ENCODE assay signal across 1 cellular context in the genomic region with DNA sequence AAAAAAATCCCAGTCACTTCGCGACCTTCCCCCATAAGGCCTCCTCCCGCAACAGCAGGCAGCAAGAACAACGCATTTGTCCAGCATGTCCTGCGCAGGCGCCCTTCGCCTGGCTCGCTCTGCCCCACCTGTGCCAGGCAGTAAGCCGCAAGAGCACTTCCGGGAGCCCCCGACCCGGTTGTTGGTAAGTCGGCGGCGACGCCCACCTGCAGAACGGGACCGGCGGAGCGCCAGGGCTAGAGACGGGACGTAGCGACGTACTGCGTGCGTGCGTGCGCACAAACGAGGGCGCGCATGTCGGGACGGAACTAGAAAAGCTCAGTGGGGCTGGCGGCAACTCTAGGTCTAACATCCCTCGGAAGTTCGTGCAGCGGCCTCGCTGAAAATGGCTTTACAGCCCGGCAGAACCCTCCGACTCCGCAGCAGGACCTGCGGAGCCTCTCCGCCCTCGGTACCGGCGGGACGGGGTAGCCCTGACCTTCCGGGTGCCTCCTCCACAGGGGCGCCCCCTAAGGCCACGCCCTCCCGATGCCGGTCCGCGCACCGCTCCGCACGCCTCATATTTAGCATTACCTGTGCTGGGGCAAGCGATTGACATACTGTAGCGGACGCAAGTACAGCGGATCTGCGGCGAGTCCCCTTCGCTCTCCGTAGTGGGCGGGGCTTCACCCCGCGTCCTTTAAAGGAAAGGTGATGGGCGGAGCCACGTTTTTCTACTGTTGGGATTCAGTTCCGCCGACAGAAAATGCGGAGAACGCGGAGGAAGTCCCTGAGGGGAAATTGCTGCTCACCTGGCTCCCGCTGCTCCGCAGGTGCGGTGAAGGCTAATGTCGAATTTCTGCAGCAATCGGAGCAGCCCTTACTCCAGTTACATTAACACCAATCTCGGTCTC.
A peak's percentile ranks its signal among the peaks of the same experiment; 100 is the strongest.
TF ChIP-seq lines count a peak whose summit lies in the region.

TSS of gene MTIF3 (minus strand) at position 629 of the 893 bp plus-strand sequence. CDS start 10,116 bp downstream, outside the sequence.

TF ChIP-seq in HepG2, 621 proteins besides CTCF, POLR2A, EP300 and RAD21 (continued from another document and continues in another):
- TF ChIP-seq, protein P1, sequence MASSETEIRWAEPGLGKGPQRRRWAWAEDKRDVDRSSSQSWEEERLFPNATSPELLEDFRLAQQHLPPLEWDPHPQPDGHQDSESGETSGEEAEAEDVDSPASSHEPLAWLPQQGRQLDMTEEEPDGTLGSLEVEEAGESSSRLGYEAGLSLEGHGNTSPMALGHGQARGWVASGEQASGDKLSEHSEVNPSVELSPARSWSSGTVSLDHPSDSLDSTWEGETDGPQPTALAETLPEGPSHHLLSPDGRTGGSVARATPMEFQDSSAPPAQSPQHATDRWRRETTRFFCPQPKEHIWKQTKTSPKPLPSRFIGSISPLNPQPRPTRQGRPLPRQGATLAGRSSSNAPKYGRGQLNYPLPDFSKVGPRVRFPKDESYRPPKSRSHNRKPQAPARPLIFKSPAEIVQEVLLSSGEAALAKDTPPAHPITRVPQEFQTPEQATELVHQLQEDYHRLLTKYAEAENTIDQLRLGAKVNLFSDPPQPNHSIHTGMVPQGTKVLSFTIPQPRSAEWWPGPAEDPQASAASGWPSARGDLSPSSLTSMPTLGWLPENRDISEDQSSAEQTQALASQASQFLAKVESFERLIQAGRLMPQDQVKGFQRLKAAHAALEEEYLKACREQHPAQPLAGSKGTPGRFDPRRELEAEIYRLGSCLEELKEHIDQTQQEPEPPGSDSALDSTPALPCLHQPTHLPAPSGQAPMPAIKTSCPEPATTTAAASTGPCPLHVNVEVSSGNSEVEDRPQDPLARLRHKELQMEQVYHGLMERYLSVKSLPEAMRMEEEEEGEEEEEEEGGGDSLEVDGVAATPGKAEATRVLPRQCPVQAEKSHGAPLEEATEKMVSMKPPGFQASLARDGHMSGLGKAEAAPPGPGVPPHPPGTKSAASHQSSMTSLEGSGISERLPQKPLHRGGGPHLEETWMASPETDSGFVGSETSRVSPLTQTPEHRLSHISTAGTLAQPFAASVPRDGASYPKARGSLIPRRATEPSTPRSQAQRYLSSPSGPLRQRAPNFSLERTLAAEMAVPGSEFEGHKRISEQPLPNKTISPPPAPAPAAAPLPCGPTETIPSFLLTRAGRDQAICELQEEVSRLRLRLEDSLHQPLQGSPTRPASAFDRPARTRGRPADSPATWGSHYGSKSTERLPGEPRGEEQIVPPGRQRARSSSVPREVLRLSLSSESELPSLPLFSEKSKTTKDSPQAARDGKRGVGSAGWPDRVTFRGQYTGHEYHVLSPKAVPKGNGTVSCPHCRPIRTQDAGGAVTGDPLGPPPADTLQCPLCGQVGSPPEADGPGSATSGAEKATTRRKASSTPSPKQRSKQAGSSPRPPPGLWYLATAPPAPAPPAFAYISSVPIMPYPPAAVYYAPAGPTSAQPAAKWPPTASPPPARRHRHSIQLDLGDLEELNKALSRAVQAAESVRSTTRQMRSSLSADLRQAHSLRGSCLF (CRISPR knock-in tag; IDR thresholded peaks at IDR 0.05; ENCODE audit: borderline replicate concordance) = 0 out of 2 replicates have a peak, but pooled peaks have one; percentile 41
- TF ChIP-seq TGIF2 (CRISPR knock-in tag; IDR thresholded peaks at IDR 0.05) (peak; percentile 27; the same call in 1 of the 2 replicates), TP53 (CRISPR knock-in tag; conservative IDR thresholded peaks at IDR 0.05) (peak; percentile 84; the same call in 1 of the 2 replicates), FOXC1 (CRISPR knock-in tag; IDR thresholded peaks at IDR 0.05; ENCODE audit: borderline replicate concordance) (peak; percentile 70; the same call in 1 of the 2 replicates), DBP (CRISPR knock-in tag; IDR thresholded peaks at IDR 0.05; ENCODE audit: not compliant biosample characterization) (peak; percentile 80), SNAI1 (CRISPR knock-in tag; IDR thresholded peaks at IDR 0.05; ENCODE audit: borderline replicate concordance) (peak; percentile 27; the same call in 1 of the 2 replicates), AGO1 (IDR thresholded peaks at IDR 0.05; ENCODE audit: low read depth, low read length, poor library complexity, severe bottlenecking) (no peak), FOXA1 (IDR thresholded peaks at IDR 0.05) (no peak), FOXA1 (CRISPR knock-in tag; IDR thresholded peaks at IDR 0.05) (peak; percentile 52; the same call in 1 of the 2 replicates), ZNF343 (CRISPR knock-in tag; IDR thresholded peaks at IDR 0.05) (peak; percentile 52), ZNF230 (CRISPR knock-in tag; IDR thresholded peaks at IDR 0.05) (peak; percentile 97; the same call in 1 of the 2 replicates), NAIF1 (CRISPR knock-in tag; IDR thresholded peaks at IDR 0.05; ENCODE audit: borderline replicate concordance) (peak; percentile 92), NFAT5 (CRISPR knock-in tag; IDR thresholded peaks at IDR 0.05) (0 out of 2 replicates have a peak, but pooled peaks have one; percentile 17), SRSF1 (optimal IDR thresholded peaks at IDR 0.05; ENCODE audit: low read depth, low read length) (peak; percentile 73), KAT8 (CRISPR knock-in tag; IDR thresholded peaks at IDR 0.05) (peak; percentile 72), FOXM1 (CRISPR knock-in tag; IDR thresholded peaks at IDR 0.05) (no peak), MAF1 (CRISPR knock-in tag; IDR thresholded peaks at IDR 0.05; ENCODE audit: borderline replicate concordance) (peak; percentile 86), DR1 (CRISPR knock-in tag; IDR thresholded peaks at IDR 0.05) (peak; percentile 86), GABPA (IDR thresholded peaks at IDR 0.05; ENCODE audit: low read depth, low read length) (peak; percentile 50), GABPA (CRISPR knock-in tag; IDR thresholded peaks at IDR 0.05; ENCODE audit: low read depth) (peak; percentile 87), RELA (CRISPR knock-in tag; IDR thresholded peaks at IDR 0.05) (no peak; the same call in 1 of the 2 replicates), NFATC3 (CRISPR knock-in tag; IDR thresholded peaks at IDR 0.05) (peak; percentile 72; the same call in 1 of the 2 replicates), ZXDC (CRISPR knock-in tag; IDR thresholded peaks at IDR 0.05) (peak; percentile 28; the same call in 1 of the 2 replicates), MEIS2 (CRISPR knock-in tag; IDR thresholded peaks at IDR 0.05) (no peak; the same call in 1 of the 2 replicates)
- TF ChIP-seq, protein P2, sequence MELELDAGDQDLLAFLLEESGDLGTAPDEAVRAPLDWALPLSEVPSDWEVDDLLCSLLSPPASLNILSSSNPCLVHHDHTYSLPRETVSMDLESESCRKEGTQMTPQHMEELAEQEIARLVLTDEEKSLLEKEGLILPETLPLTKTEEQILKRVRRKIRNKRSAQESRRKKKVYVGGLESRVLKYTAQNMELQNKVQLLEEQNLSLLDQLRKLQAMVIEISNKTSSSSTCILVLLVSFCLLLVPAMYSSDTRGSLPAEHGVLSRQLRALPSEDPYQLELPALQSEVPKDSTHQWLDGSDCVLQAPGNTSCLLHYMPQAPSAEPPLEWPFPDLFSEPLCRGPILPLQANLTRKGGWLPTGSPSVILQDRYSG (CRISPR knock-in tag; IDR thresholded peaks at IDR 0.05) = peak; percentile 88; the same call in 1 of the 2 replicates
- TF ChIP-seq, protein P3, sequence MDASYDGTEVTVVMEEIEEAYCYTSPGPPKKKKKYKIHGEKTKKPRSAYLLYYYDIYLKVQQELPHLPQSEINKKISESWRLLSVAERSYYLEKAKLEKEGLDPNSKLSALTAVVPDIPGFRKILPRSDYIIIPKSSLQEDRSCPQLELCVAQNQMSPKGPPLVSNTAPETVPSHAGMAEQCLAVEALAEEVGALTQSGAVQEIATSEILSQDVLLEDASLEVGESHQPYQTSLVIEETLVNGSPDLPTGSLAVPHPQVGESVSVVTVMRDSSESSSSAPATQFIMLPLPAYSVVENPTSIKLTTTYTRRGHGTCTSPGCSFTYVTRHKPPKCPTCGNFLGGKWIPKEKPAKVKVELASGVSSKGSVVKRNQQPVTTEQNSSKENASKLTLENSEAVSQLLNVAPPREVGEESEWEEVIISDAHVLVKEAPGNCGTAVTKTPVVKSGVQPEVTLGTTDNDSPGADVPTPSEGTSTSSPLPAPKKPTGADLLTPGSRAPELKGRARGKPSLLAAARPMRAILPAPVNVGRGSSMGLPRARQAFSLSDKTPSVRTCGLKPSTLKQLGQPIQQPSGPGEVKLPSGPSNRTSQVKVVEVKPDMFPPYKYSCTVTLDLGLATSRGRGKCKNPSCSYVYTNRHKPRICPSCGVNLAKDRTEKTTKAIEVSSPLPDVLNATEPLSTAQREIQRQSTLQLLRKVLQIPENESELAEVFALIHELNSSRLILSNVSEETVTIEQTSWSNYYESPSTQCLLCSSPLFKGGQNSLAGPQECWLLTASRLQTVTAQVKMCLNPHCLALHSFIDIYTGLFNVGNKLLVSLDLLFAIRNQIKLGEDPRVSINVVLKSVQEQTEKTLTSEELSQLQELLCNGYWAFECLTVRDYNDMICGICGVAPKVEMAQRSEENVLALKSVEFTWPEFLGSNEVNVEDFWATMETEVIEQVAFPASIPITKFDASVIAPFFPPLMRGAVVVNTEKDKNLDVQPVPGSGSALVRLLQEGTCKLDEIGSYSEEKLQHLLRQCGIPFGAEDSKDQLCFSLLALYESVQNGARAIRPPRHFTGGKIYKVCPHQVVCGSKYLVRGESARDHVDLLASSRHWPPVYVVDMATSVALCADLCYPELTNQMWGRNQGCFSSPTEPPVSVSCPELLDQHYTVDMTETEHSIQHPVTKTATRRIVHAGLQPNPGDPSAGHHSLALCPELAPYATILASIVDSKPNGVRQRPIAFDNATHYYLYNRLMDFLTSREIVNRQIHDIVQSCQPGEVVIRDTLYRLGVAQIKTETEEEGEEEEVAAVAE (CRISPR knock-in tag; IDR thresholded peaks at IDR 0.05; ENCODE audit: borderline replicate concordance) = peak; percentile 62; the same call in 1 of the 2 replicates
- TF ChIP-seq, protein P4, sequence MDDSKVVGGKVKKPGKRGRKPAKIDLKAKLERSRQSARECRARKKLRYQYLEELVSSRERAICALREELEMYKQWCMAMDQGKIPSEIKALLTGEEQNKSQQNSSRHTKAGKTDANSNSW (CRISPR knock-in tag; IDR thresholded peaks at IDR 0.05; ENCODE audit: borderline replicate concordance) = peak; percentile 82; the same call in 1 of the 2 replicates
- TF ChIP-seq, protein P5, sequence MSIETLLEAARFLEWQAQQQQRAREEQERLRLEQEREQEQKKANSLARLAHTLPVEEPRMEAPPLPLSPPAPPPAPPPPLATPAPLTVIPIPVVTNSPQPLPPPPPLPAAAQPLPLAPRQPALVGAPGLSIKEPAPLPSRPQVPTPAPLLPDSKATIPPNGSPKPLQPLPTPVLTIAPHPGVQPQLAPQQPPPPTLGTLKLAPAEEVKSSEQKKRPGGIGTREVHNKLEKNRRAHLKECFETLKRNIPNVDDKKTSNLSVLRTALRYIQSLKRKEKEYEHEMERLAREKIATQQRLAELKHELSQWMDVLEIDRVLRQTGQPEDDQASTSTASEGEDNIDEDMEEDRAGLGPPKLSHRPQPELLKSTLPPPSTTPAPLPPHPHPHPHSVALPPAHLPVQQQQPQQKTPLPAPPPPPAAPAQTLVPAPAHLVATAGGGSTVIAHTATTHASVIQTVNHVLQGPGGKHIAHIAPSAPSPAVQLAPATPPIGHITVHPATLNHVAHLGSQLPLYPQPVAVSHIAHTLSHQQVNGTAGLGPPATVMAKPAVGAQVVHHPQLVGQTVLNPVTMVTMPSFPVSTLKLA (IDR thresholded peaks at IDR 0.05) = peak; percentile 36
